In the genomic region with DNA sequence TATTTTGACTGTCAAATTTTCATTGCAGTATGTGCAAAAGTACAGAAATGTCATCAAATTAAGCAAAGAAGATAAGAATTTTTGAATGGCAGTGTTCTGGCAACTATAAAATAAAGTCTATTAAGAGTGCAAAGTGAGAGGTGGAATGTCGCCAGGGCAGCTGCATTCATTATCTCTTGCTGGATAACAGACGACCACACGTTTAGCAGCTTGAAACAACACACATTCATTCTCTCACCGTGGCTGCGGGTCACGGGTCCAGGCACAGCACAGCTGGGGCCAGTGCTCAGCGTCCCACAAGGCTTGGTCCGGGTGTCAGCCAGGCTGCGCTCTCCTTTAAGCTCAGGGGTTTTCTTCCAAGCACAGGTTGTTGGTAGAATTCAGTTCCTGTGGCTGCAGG, we compare ENCODE assay signal across 12 cellular contexts.
A peak's percentile ranks its signal among the peaks of the same experiment; 100 is the strongest.
DNase-seq lines count a peak whose midpoint lies in the region; ATAC-seq and TF ChIP-seq lines count a peak whose summit lies in the region.
"Had no signal": no experiment of that assay in that cellular context is flagged by ENCODE, and none has a peak within 500 bp of the region (broad histone marks: within the 10 kb centered on the region; RNA-seq: fewer than 3 reads in every experiment).

No MANE protein-coding gene starts in this region.

- no peak overlapping the region for H3K4me3 ChIP-seq in right atrium auricular region
- no peak overlapping the region for H3K4me3 ChIP-seq in choroid plexus epithelial cell (ENCODE audit: low read depth, low read length)
- H3K4me3 ChIP-seq: BLaER1, GM23338 had no signal

- peaks cover 0 to 18% of the 10 kb centered on the region in 2 donors for H3K4me1 ChIP-seq in right atrium auricular region
- H3K4me1 ChIP-seq: Caco-2 had no signal

- TF ChIP-seq CTCF in right atrium auricular region (IDR thresholded peaks at IDR 0.05): no peak
- no peak for TF ChIP-seq CTCF in choroid plexus epithelial cell (conservative IDR thresholded peaks at IDR 0.05; ENCODE audit: low read depth, low read length)

- H3K27me3 ChIP-seq in right atrium auricular region: no peaks in the 10 kb centered on the region
- H3K27me3 ChIP-seq: BLaER1 had no signal

- DNase-seq in Right ventricle myocardium superior (peak; percentile 48), right atrium auricular region (ENCODE audit: low spot score) (no peak), choroid plexus epithelial cell (ENCODE audit: low read depth) (peak; percentile 11), midbrain (lab: John Stamatoyannopoulos, UW) (peak; percentile 14), NOMO-1 treated with dmso at 0.1 percent for 144 hours (lab: John Stamatoyannopoulos, UW; ENCODE audit: unreplicated experiment) (no peak), ACHN (no peak)
- DNase-seq: Caco-2; CD8-positive, alpha-beta memory T cell; H7 had no signal

- no peak overlapping the region for H3K27ac ChIP-seq in right atrium auricular region
- H3K27ac ChIP-seq: BLaER1 had no signal

- intact Hi-C loops in Right ventricle myocardium superior (cut with DNase I): no loop called here

- H3K9me3 ChIP-seq in right atrium auricular region: no peaks in the 10 kb centered on the region
- H3K9me3 ChIP-seq: BLaER1, Caco-2 had no signal

- in situ Hi-C loops in ACHN (cut with HindIII; ENCODE audit: low pct_ligation_motif_present, low pct_unique_long_range_greater_than_20kb, low sequenced_read_pairs): no loop called here

- H3K36me3 ChIP-seq in right atrium auricular region: no peaks in the 10 kb centered on the region

- peak; percentile 50 for ATAC-seq in Right ventricle myocardium superior (ENCODE audit: poor library complexity)
- no peak for ATAC-seq in HG03108 (IDR thresholded peaks at IDR 0.05; ENCODE audit: unreplicated experiment)
- ATAC-seq: GM23338 had no signal

Comparison
In these comparisons a context has a peak if more than half of its experiments do, and no peak if none do; other contexts are left out.
1. DNase-seq: peak in Right ventricle myocardium superior (single experiment), choroid plexus epithelial cell (single experiment) and midbrain (single experiment); none in right atrium auricular region (single experiment), NOMO-1 treated with dmso at 0.1 percent for 144 hours (single experiment) and ACHN (single experiment).